ENCODE assay signal across 11 cellular contexts in the genomic region with DNA sequence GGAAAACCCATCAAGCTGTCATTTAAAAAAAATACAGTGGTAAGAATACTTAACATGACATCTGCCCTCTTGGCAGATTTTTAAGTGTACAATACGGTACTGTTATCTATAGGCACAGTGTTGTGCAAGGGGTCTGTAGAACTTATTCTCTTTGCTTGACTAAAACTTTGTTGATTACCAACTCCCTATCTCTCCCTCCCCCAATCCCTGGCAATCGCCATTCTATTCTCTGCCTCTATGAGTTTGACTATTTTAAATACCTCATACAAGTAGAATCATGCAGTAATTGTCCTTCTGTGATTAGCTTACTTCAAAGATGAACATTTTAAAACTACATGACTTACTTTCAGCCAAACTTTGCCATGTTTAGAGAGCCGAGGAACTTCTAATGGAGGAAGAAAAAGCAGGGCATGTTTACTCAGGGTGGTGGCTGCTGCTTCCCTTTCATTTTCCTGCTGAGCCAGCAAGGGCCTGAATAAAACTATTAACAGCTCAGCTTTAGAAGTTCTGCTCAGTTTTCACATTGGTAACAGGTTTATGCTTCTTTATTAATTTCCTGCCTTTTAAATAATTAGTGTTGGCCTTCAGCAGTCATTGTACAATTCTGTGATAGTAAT.
DNase-seq lines count a peak whose midpoint lies in the region; ATAC-seq and TF ChIP-seq lines count a peak whose summit lies in the region.
"Had no signal": no experiment of that assay in that cellular context is flagged by ENCODE, and none has a peak within 500 bp of the region (broad histone marks: within the 10 kb centered on the region; RNA-seq: fewer than 3 reads in every experiment).

No MANE protein-coding gene starts in this region.

- no peaks in the 10 kb centered on the region for H3K9me3 ChIP-seq in duodenal mucosa (ENCODE audit: control insufficient read depth in 1 of 2, low read length in 2 of 2)
- no peaks in the 10 kb centered on the region for H3K9me3 ChIP-seq in upper lobe of left lung
- no peaks in the 10 kb centered on the region for H3K9me3 ChIP-seq in BE2C
- H3K9me3 ChIP-seq: psoas muscle had no signal

- H3K9ac ChIP-seq in duodenal mucosa (ENCODE audit: low read depth in 1 of 2, low read length in 2 of 2): no peak overlapping the region

- TF ChIP-seq EP300 in upper lobe of left lung (IDR thresholded peaks at IDR 0.05): no peak

- intact Hi-C loops in posterior cingulate gyrus (cut with DNase I): no loop called here

- peak overlapping the region; percentile 62 for H3K27ac ChIP-seq in duodenal mucosa (ENCODE audit: low read depth, low read length)
- H3K27ac ChIP-seq in upper lobe of left lung: peak overlapping the region; percentile 27 to 67 (median 58)
- H3K27ac ChIP-seq: psoas muscle had no signal

- H3K27me3 ChIP-seq in duodenal mucosa (ENCODE audit: control insufficient read depth in 1 of 2, insufficient read depth in 2 of 2, low read length in 2 of 2) (no peaks in the 10 kb centered on the region), upper lobe of left lung (no peaks in the 10 kb centered on the region), BE2C (no peaks in the 10 kb centered on the region)

- no peak for TF ChIP-seq CTCF in upper lobe of left lung (IDR thresholded peaks at IDR 0.05)
- TF ChIP-seq CTCF in BE2C (IDR thresholded peaks at IDR 0.05; ENCODE audit: low read depth, low read length): no peak

- DNase-seq in NCI-H748 (lab: John Stamatoyannopoulos, UW; ENCODE audit: unreplicated experiment) (peak; percentile 24), NCI-H748 treated with DMSO at 0.1 percent for 48 hours (lab: John Stamatoyannopoulos, UW) (no peak), medulla oblongata (ENCODE audit: extremely low spot score) (peak; percentile 33), upper lobe of left lung (no peak), BE2C (no peak), posterior cingulate gyrus (no peak)
- DNase-seq in effector CD4-positive, alpha-beta T cell: no peak
- DNase-seq: activated T-cell treated with anti-CD3 and anti-CD28 coated beads, Interleukin-2, amount 50 U/mL, for 48 hours; psoas muscle; T1000 had no signal

- peak overlapping the region; percentile 7 to 20 for H3K4me3 ChIP-seq in duodenal mucosa (ENCODE audit: low read depth in 1 of 2, low read length in 2 of 2)
- H3K4me3 ChIP-seq in upper lobe of left lung: no peak overlapping the region
- no peak overlapping the region for H3K4me3 ChIP-seq in BE2C (ENCODE audit: low read depth, low read length)
- H3K4me3 ChIP-seq: psoas muscle had no signal

- peaks cover 9 to 13% of the 10 kb centered on the region in 2 donors for H3K4me1 ChIP-seq in duodenal mucosa (ENCODE audit: control insufficient read depth in 1 of 2, insufficient read depth in 2 of 2, low read length in 2 of 2)
- H3K4me1 ChIP-seq in upper lobe of left lung: peaks cover 4 to 11% (median 9%) of the 10 kb centered on the region in 4 donors
- no peaks in the 10 kb centered on the region for H3K4me1 ChIP-seq in BE2C
- H3K4me1 ChIP-seq: psoas muscle had no signal

- 31 to 40% methylated on average over 3 of the region's 3 CpGs for WGBS in upper lobe of left lung, 2 donors

- ATAC-seq in upper lobe of left lung (ENCODE audit: low FRiP score in 2 of 2): no peak
- ATAC-seq: psoas muscle had no signal

- H3K36me3 ChIP-seq in duodenal mucosa (ENCODE audit: control insufficient read depth in 1 of 2, insufficient read depth in 2 of 2, low read length in 2 of 2): no peaks in the 10 kb centered on the region
- no peaks in the 10 kb centered on the region for H3K36me3 ChIP-seq in upper lobe of left lung
- H3K36me3 ChIP-seq in BE2C: no peaks in the 10 kb centered on the region

- no peak for TF ChIP-seq POLR2A in upper lobe of left lung (IDR thresholded peaks at IDR 0.05)

Comparison
In these comparisons a context has a peak if more than half of its experiments do, and no peak if none do; other contexts are left out.
1. DNase-seq: peak in NCI-H748 (single experiment) and medulla oblongata (single experiment); none in NCI-H748 treated with DMSO at 0.1 percent for 48 hours (single experiment), upper lobe of left lung (0 of 2), BE2C (single experiment), posterior cingulate gyrus (0 of 10) and effector CD4-positive, alpha-beta T cell (single experiment).
2. H3K4me3 ChIP-seq: peak in duodenal mucosa (2 of 2); none in upper lobe of left lung (0 of 4) and BE2C (single experiment).